ENCODE assay signal across 1 cellular context in the genomic region with DNA sequence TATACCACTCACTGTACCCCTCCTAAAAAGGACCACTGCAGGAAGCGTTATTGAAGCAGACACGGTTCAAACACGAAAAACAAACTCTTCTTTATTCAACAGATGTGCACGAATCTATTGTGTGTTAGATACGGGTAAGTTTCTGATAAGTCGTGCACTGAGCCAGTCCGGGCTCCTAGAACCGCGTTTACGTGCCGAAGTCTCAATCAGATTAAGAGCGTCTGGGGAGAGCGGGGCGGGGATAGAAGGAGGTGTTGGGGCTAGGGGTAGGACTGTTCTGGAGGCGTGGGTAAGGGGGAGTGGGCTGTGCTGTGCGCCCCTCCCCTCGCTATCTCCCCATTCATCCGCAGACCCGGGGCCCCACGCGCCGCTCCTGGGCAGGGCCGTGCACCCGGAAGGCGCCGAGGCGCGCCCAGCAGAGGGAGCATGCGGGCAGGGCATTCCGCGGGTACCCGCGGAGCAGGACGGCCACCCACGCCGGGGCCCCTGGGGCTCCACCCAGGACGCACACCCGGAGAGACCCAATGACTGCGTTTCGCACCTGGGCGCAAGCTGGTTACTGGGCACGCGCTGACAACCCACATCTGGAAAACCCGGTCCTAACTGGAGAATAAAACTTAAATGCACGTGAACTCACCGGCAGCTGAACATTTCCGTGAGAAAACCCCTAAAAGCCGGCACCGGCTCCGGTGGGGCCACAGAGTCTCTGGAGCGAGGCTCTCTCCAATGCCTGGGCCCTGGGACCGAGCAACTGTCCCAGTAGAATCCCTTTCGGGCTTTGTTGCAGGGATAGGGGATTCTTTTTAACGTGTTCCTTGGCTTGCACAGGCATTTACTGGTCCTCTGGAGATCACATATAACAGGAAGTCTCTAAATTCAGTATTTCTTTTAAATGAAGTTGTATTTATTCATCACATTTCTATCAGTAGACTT.
TF ChIP-seq lines count a peak whose summit lies in the region.

No MANE protein-coding gene starts in this region.

TF ChIP-seq in HepG2, 621 proteins besides CTCF, POLR2A, EP300 and RAD21 (continued from another document and continues in another):
- TF ChIP-seq KDM5B (CRISPR knock-in tag; IDR thresholded peaks at IDR 0.05; ENCODE audit: borderline replicate concordance), result peak; percentile 58; the same call in 1 of the 2 replicates
- TF ChIP-seq, protein P1, sequence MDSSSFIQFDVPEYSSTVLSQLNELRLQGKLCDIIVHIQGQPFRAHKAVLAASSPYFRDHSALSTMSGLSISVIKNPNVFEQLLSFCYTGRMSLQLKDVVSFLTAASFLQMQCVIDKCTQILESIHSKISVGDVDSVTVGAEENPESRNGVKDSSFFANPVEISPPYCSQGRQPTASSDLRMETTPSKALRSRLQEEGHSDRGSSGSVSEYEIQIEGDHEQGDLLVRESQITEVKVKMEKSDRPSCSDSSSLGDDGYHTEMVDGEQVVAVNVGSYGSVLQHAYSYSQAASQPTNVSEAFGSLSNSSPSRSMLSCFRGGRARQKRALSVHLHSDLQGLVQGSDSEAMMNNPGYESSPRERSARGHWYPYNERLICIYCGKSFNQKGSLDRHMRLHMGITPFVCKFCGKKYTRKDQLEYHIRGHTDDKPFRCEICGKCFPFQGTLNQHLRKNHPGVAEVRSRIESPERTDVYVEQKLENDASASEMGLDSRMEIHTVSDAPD (CRISPR knock-in tag; IDR thresholded peaks at IDR 0.05), result peak; percentile 31; the same call in 1 of the 2 replicates
- no peak for TF ChIP-seq HNF1A (IDR thresholded peaks at IDR 0.05; ENCODE audit: low read depth)
- peak; percentile 68 for TF ChIP-seq HNF1A (CRISPR knock-in tag; IDR thresholded peaks at IDR 0.05; ENCODE audit: borderline replicate concordance)
- TF ChIP-seq, protein P2, sequence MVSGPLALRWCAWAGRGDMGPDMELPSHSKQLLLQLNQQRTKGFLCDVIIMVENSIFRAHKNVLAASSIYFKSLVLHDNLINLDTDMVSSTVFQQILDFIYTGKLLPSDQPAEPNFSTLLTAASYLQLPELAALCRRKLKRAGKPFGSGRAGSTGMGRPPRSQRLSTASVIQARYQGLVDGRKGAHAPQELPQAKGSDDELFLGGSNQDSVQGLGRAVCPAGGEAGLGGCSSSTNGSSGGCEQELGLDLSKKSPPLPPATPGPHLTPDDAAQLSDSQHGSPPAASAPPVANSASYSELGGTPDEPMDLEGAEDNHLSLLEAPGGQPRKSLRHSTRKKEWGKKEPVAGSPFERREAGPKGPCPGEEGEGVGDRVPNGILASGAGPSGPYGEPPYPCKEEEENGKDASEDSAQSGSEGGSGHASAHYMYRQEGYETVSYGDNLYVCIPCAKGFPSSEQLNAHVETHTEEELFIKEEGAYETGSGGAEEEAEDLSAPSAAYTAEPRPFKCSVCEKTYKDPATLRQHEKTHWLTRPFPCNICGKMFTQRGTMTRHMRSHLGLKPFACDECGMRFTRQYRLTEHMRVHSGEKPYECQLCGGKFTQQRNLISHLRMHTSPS (CRISPR knock-in tag; IDR thresholded peaks at IDR 0.05; ENCODE audit: low read depth), result no peak; the same call in 1 of the 2 replicates
- 0 out of 2 replicates have a peak, but pooled peaks have one; percentile 28 for TF ChIP-seq ARNTL (CRISPR knock-in tag; IDR thresholded peaks at IDR 0.05)
- TF ChIP-seq NBN (conservative IDR thresholded peaks at IDR 0.05), result no peak
- peak; percentile 38; the same call in 1 of the 2 replicates for TF ChIP-seq KDM1A (CRISPR knock-in tag; IDR thresholded peaks at IDR 0.05)
- TF ChIP-seq ZMYM3 (CRISPR knock-in tag; IDR thresholded peaks at IDR 0.05), result no peak
- no peak for TF ChIP-seq HES4 (CRISPR knock-in tag; IDR thresholded peaks at IDR 0.05; ENCODE audit: borderline replicate concordance)
- no peak for TF ChIP-seq HNRNPH1 (optimal IDR thresholded peaks at IDR 0.05; ENCODE audit: low read depth, low read length)
- no peak for TF ChIP-seq ZFYVE20 (CRISPR knock-in tag; IDR thresholded peaks at IDR 0.05; ENCODE audit: borderline replicate concordance, low read depth)
- no peak for TF ChIP-seq HCFC1 (IDR thresholded peaks at IDR 0.05; ENCODE audit: low read depth, low read length)
- TF ChIP-seq, protein P3, sequence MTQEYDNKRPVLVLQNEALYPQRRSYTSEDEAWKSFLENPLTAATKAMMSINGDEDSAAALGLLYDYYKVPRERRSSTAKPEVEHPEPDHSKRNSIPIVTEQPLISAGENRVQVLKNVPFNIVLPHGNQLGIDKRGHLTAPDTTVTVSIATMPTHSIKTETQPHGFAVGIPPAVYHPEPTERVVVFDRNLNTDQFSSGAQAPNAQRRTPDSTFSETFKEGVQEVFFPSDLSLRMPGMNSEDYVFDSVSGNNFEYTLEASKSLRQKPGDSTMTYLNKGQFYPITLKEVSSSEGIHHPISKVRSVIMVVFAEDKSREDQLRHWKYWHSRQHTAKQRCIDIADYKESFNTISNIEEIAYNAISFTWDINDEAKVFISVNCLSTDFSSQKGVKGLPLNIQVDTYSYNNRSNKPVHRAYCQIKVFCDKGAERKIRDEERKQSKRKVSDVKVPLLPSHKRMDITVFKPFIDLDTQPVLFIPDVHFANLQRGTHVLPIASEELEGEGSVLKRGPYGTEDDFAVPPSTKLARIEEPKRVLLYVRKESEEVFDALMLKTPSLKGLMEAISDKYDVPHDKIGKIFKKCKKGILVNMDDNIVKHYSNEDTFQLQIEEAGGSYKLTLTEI (CRISPR knock-in tag; conservative IDR thresholded peaks at IDR 0.05), result no peak
- TF ChIP-seq HMG20B (CRISPR knock-in tag; conservative IDR thresholded peaks at IDR 0.05), result no peak; the same call in none of the 2 replicates
- TF ChIP-seq NCOA5 (CRISPR knock-in tag; IDR thresholded peaks at IDR 0.05), result no peak
- TF ChIP-seq, protein P4, sequence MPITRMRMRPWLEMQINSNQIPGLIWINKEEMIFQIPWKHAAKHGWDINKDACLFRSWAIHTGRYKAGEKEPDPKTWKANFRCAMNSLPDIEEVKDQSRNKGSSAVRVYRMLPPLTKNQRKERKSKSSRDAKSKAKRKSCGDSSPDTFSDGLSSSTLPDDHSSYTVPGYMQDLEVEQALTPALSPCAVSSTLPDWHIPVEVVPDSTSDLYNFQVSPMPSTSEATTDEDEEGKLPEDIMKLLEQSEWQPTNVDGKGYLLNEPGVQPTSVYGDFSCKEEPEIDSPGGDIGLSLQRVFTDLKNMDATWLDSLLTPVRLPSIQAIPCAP (CRISPR knock-in tag; IDR thresholded peaks at IDR 0.05; ENCODE audit: low read depth), result no peak
- no peak for TF ChIP-seq NCOR1 (IDR thresholded peaks at IDR 0.05; ENCODE audit: borderline replicate concordance, low read length)
- 0 out of 2 replicates have a peak, but pooled peaks have one; percentile 22 for TF ChIP-seq SMYD3 (CRISPR knock-in tag; IDR thresholded peaks at IDR 0.05)
- TF ChIP-seq NR2C2 (CRISPR knock-in tag; IDR thresholded peaks at IDR 0.05; ENCODE audit: borderline replicate concordance), result no peak
- TF ChIP-seq IRF2 (CRISPR knock-in tag; IDR thresholded peaks at IDR 0.05), result peak; percentile 34; the same call in 1 of the 2 replicates
- no peak for TF ChIP-seq MYNN (CRISPR knock-in tag; IDR thresholded peaks at IDR 0.05; ENCODE audit: low read depth)
- TF ChIP-seq ELF3 (CRISPR knock-in tag; IDR thresholded peaks at IDR 0.05), result peak; percentile 91
- TF ChIP-seq MTF2 (CRISPR knock-in tag; IDR thresholded peaks at IDR 0.05; ENCODE audit: borderline replicate concordance), result no peak
- TF ChIP-seq CBX1 (IDR thresholded peaks at IDR 0.05; ENCODE audit: low read depth), result no peak
- peak; percentile 77; the same call in 1 of the 2 replicates for TF ChIP-seq ZBTB10 (CRISPR knock-in tag; IDR thresholded peaks at IDR 0.05; ENCODE audit: borderline replicate concordance)
- TF ChIP-seq ZNF607 (CRISPR knock-in tag; IDR thresholded peaks at IDR 0.05; ENCODE audit: borderline replicate concordance), result no peak
- TF ChIP-seq ZBTB1 (CRISPR knock-in tag; IDR thresholded peaks at IDR 0.05; ENCODE audit: borderline replicate concordance), result no peak
- TF ChIP-seq ZNF253 (CRISPR knock-in tag; IDR thresholded peaks at IDR 0.05; ENCODE audit: borderline replicate concordance), result no peak; the same call in 1 of the 2 replicates
- TF ChIP-seq NFAT5 (CRISPR knock-in tag; IDR thresholded peaks at IDR 0.05), result no peak
- no peak for TF ChIP-seq ZKSCAN1 (IDR thresholded peaks at IDR 0.05; ENCODE audit: low read length)
- TF ChIP-seq, protein P5, sequence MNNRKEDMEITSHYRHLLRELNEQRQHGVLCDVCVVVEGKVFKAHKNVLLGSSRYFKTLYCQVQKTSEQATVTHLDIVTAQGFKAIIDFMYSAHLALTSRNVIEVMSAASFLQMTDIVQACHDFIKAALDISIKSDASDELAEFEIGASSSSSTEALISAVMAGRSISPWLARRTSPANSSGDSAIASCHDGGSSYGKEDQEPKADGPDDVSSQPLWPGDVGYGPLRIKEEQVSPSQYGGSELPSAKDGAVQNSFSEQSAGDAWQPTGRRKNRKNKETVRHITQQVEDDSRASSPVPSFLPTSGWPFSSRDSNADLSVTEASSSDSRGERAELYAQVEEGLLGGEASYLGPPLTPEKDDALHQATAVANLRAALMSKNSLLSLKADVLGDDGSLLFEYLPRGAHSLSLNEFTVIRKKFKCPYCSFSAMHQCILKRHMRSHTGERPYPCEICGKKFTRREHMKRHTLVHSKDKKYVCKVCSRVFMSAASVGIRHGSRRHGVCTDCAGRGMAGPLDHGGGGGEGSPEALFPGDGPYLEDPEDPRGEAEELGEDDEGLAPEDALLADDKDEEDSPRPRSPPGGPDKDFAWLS (CRISPR knock-in tag; IDR thresholded peaks at IDR 0.05; ENCODE audit: borderline replicate concordance), result no peak
- 0 out of 2 replicates have a peak, but pooled peaks have one; percentile 15 for TF ChIP-seq ZC3H4 (CRISPR knock-in tag; IDR thresholded peaks at IDR 0.05; ENCODE audit: borderline replicate concordance)
